ENCODE assay signal across 8 cellular contexts in the genomic region with DNA sequence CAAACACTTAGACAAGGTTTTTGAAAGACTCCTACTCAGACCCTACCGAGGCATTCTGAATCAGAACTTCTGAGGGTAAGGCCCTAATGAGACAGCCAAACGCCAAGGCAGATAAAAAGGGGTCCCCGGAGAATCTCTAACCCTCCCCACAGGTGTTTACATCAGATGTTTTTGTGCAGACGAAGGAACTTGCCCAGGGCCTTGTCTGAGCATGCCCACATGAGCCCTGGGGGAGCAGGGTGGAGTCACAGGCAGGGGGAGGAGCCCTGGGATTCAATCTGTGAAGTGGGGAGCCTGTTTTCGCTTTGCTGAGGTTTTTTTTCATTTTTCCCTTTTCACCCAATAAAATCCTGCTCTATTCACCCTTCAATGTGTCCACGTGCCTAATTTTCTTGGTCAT.
DNase-seq lines count a peak whose midpoint lies in the region; ATAC-seq, FAIRE-seq and TF ChIP-seq lines count a peak whose summit lies in the region.

No MANE protein-coding gene starts in this region.

- H3K4me3 Mint-ChIP-seq in H9, result no peak overlapping the region

- WGBS in H9 (ENCODE audit: extremely low coverage, insufficient read length, low lambda C conversion rate), result no CpG with 5 or more reads among the region's 6 CpGs

- no peak overlapping the region for H2BK12ac ChIP-seq in H9 (ENCODE audit: insufficient read length, low read depth, low read length)

- no peak overlapping the region for H2BK5ac ChIP-seq in H9 (ENCODE audit: insufficient read length, low read length)

- H3K9me3 Mint-ChIP-seq in H9, result no peaks in the 10 kb centered on the region

- no peak overlapping the region for H3K18ac ChIP-seq in H9 (ENCODE audit: insufficient read length, low read depth, low read length)

- H3K23me2 ChIP-seq in H9 (ENCODE audit: insufficient read length, low read depth, low read length, poor library complexity, severe bottlenecking), result no peaks in the 10 kb centered on the region

- no peaks in the 10 kb centered on the region for H3K79me2 ChIP-seq in H9 (ENCODE audit: insufficient read depth, low read length)

- H3K4me2 ChIP-seq in H9 (ENCODE audit: insufficient read depth, insufficient read length, low read length), result no peak overlapping the region

- H2BK120ac ChIP-seq in H9 (ENCODE audit: low read depth, low read length, poor library complexity, severe bottlenecking), result no peak overlapping the region

- no peak overlapping the region for H3K4ac ChIP-seq in H9 (ENCODE audit: low read depth, low read length)

- no peak overlapping the region for H2AK5ac ChIP-seq in H9 (ENCODE audit: insufficient read length, low read length)

- H3K27ac Mint-ChIP-seq in H9, result peak overlapping the region in 1 of 3 experiments; percentile 12; a peak in 2 of 7 replicates

- no peaks in the 10 kb centered on the region; the same call in 1 of the 2 replicates for H3K4me1 ChIP-seq in H9 (ENCODE audit: insufficient read depth, low read length)

- peak overlapping the region; percentile 88 for H2AFZ ChIP-seq in H9 (ENCODE audit: low read length)

- no peak overlapping the region for H3K14ac ChIP-seq in H9 (ENCODE audit: insufficient read depth, low read length)

- H2BK20ac ChIP-seq in H9 (ENCODE audit: low read depth, low read length, poor library complexity, severe bottlenecking), result no peak overlapping the region

- no peak overlapping the region for H4K91ac ChIP-seq in H9 (ENCODE audit: insufficient read length, low read depth, low read length)

- H3K27ac ChIP-seq in H9 (ENCODE audit: insufficient read length, low read depth, low read length), result no peak overlapping the region

- H3K79me1 ChIP-seq in H9 (ENCODE audit: insufficient read depth, low read depth, low read length, poor library complexity, severe bottlenecking), result no peaks in the 10 kb centered on the region

- FAIRE-seq in urothelium cell line (lab: Jason Lieb, UNC), result no peak

- DNase-seq in H9 (peak; percentile 71), HK-2 (ENCODE audit: unreplicated experiment) (no peak), urothelium cell line (ENCODE audit: low spot score) (no peak)
- DNase-seq in activated CD4-positive, CD25-positive, alpha-beta regulatory T cell (lab: John Stamatoyannopoulos, UW), result peak in 3 of 4 experiments; percentile 34 to 58 (median 48)
- DNase-seq in effector CD4-positive, alpha-beta T cell, result peak; percentile 63
- peak; percentile 73 to 78 for DNase-seq in stimulated activated CD4-positive, alpha-beta T cell treated with anti-CD3 and anti-CD28 coated beads, Interleukin-2, amount 100 ng/mL, for 24 hours

- H3K23ac ChIP-seq in H9 (ENCODE audit: insufficient read length, low read depth, low read length), result no peak overlapping the region

- no peak overlapping the region for H3K9ac ChIP-seq in H9 (ENCODE audit: extremely low read depth, insufficient read length, low read length)

- TF ChIP-seq CTCF in H9 (conservative IDR thresholded peaks at IDR 0.05), result no peak

- H4K8ac ChIP-seq in H9 (replicated peaks; ENCODE audit: insufficient read length, low read depth, low read length), result no peak overlapping the region

- H4K5ac ChIP-seq in H9 (ENCODE audit: insufficient read length, low read depth, low read length), result no peak overlapping the region

- H3K36me3 Mint-ChIP-seq in H9 (ENCODE audit: insufficient read depth in 1 of 3, low read depth in 3 of 3), result no peaks in the 10 kb centered on the region

- no peak overlapping the region for H3K56ac ChIP-seq in H9 (ENCODE audit: insufficient read length, low read depth, low read length)

- H3K27me3 Mint-ChIP-seq in H9 (ENCODE audit: low read depth), result no peaks in the 10 kb centered on the region

- H2BK15ac ChIP-seq in H9 (ENCODE audit: low read depth, low read length), result no peak overlapping the region

- H4K20me1 ChIP-seq in H9 (ENCODE audit: control insufficient read depth, insufficient read depth, insufficient read length), result no peaks in the 10 kb centered on the region

- H3K9me3 ChIP-seq in H9 (ENCODE audit: control insufficient read depth, low read depth, low read length), result no peaks in the 10 kb centered on the region

- no peaks in the 10 kb centered on the region for H3K27me3 ChIP-seq in H9 (ENCODE audit: insufficient read depth, low read length)

- ATAC-seq in GM21526 (IDR thresholded peaks at IDR 0.05; ENCODE audit: low FRiP score, unreplicated experiment) (no peak), GM19467 (IDR thresholded peaks at IDR 0.05; ENCODE audit: unreplicated experiment) (no peak)

- peaks cover 25 to 34% of the 10 kb centered on the region in 2 experiments for H3K4me1 Mint-ChIP-seq in H9

- no peak overlapping the region for H3T11ph ChIP-seq in H9 (ENCODE audit: low read length)

Comparison
In these comparisons a context has a peak if more than half of its experiments do, and no peak if none do; other contexts are left out.
1. DNase-seq: peak in H9 (single experiment), activated CD4-positive, CD25-positive, alpha-beta regulatory T cell (3 of 4), effector CD4-positive, alpha-beta T cell (single experiment) and stimulated activated CD4-positive, alpha-beta T cell treated with anti-CD3 and anti-CD28 coated beads, Interleukin-2, amount 100 ng/mL, for 24 hours (2 of 2); none in HK-2 (single experiment) and urothelium cell line (single experiment).